In the genomic region with DNA sequence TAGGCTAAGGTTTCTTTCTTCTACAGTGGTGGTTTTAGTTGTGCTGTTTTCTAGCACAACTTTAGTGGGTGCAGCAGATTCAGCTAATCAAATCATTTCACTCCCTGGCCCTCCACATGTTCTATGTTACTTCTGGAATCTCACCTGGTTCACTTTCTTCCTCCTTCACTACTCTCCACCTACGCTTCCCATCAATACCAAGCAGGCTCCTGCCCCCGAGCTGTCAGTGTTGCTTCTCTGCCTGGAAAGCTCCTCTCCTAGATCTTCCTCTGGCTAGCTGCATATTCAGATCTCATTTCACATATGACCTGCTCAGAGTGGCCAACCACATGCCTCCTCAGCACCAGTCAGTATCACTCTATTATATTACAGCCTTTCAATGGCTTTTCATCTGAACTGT, we compare ENCODE assay signal across 28 cellular contexts. TPM values are rescaled to one million over a fixed set of nuclear protein-coding genes. Genes with fewer than 3 reads are reported as not detected.
"Had no signal": no experiment of that assay in that cellular context is flagged by ENCODE, and none has a peak within 500 bp of the region (broad histone marks: within the 10 kb centered on the region; RNA-seq: fewer than 3 reads in every experiment).

No MANE protein-coding gene starts in this region.

- H3K4me3 Mint-ChIP-seq: dendritic cell treated with granulocyte-macrophage colony-stimulating factor and Interleukin-4, amounts not matched to agents 40 ng/mL and 50 ng/mL, for 4 days; effector memory CD8-positive, alpha-beta T cell; endodermal cell had no signal

- DNase-seq: colonic mucosa; cortex of kidney; dermis blood vessel endothelial cell; dorsolateral prefrontal cortex; effector CD4-positive, alpha-beta T cell; effector CD8-positive, alpha-beta T cell; effector memory CD4-positive, alpha-beta T cell; effector memory CD8-positive, alpha-beta T cell; endodermal cell; erythroblast; esophagus squamous epithelium; foreskin fibroblast; foreskin keratinocyte; foreskin melanocyte; gastrocnemius medialis; glutamatergic neuron; heart left ventricle; heart right ventricle had no signal

- H3K27ac ChIP-seq: colonic mucosa, coronary artery, dorsolateral prefrontal cortex, epithelial cell of prostate, esophagus muscularis mucosa, esophagus squamous epithelium, foreskin keratinocyte, gastrocnemius medialis, gastroesophageal sphincter, heart left ventricle, heart right ventricle had no signal

- H3K9me3 Mint-ChIP-seq: dendritic cell treated with granulocyte-macrophage colony-stimulating factor and Interleukin-4, amounts not matched to agents 40 ng/mL and 50 ng/mL, for 4 days; endodermal cell had no signal

- H3K4me3 ChIP-seq: colonic mucosa, coronary artery, dorsolateral prefrontal cortex, esophagus muscularis mucosa, esophagus squamous epithelium, gastrocnemius medialis, gastroesophageal sphincter, heart left ventricle, heart right ventricle had no signal

- H3K27me3 ChIP-seq: colonic mucosa, esophagus squamous epithelium, foreskin keratinocyte, gastrocnemius medialis, heart left ventricle, heart right ventricle had no signal

- H3K36me3 ChIP-seq: colonic mucosa, esophagus muscularis mucosa, esophagus squamous epithelium, gastrocnemius medialis, gastroesophageal sphincter, heart left ventricle, heart right ventricle had no signal

- H3K27me3 Mint-ChIP-seq: dendritic cell treated with granulocyte-macrophage colony-stimulating factor and Interleukin-4, amounts not matched to agents 40 ng/mL and 50 ng/mL, for 4 days; effector memory CD8-positive, alpha-beta T cell had no signal

- H3K27ac Mint-ChIP-seq: dendritic cell treated with granulocyte-macrophage colony-stimulating factor and Interleukin-4, amounts not matched to agents 40 ng/mL and 50 ng/mL, for 4 days; effector memory CD8-positive, alpha-beta T cell; endodermal cell had no signal

RNA-seq across cellular contexts. Expression of a gene that starts 19.6 kb away (rescaled TPM):
- total RNA-seq: dermis blood vessel endothelial cell, dermis microvascular lymphatic vessel endothelial cell, endothelial cell of umbilical vein, epithelial cell of proximal tubule, esophagus mucosa, foreskin keratinocyte, glomerular endothelial cell had no signal
